Comparison of ENCODE assay signal across 16 cellular contexts in genomic region chr1:24319962-24320361, GRCh38. TPM values are rescaled to one million over a fixed set of nuclear protein-coding genes. Genes with fewer than 3 reads are reported as not detected.
DNase-seq lines count a peak whose midpoint lies in the region; ATAC-seq, FAIRE-seq and TF ChIP-seq lines count a peak whose summit lies in the region.
"Had no signal": no experiment of that assay in that cellular context is flagged by ENCODE, and none has a peak within 500 bp of the region (broad histone marks: within the 10 kb centered on the region; RNA-seq: fewer than 3 reads in every experiment).

No MANE protein-coding gene starts in this region.

- no peak overlapping the region for H4K5ac ChIP-seq in IMR-90 (ENCODE audit: low read depth, low read length)

- H2AFZ ChIP-seq in IMR-90 (replicated peaks; ENCODE audit: low read length, poor library complexity), result no peak overlapping the region

- H3K27me3 Mint-ChIP-seq in CD8-positive, alpha-beta T cell (ENCODE audit: low read depth), result peaks cover 43% of the 10 kb centered on the region
- H3K27me3 Mint-ChIP-seq in naive thymus-derived CD8-positive, alpha-beta T cell, result peaks cover 10 to 51% (median 24%) of the 10 kb centered on the region in 5 donors
- peaks cover 60% of the 10 kb centered on the region for H3K27me3 Mint-ChIP-seq in activated naive CD4-positive, alpha-beta T cell treated with anti-CD3 and anti-CD28 coated beads for 36 hours (ENCODE audit: low read depth)

- H3K23ac ChIP-seq in IMR-90 (ENCODE audit: low read depth, low read length), result peak overlapping the region; percentile 28; the same call in 1 of the 2 replicates

- H4K20me1 ChIP-seq in IMR-90 (ENCODE audit: insufficient read depth, low read length), result no peaks in the 10 kb centered on the region

- H3K14ac ChIP-seq in IMR-90 (replicated peaks; ENCODE audit: low read depth, low read length), result no peak overlapping the region

- H2AK9ac ChIP-seq in IMR-90 (replicated peaks; ENCODE audit: low read depth, low read length, poor library complexity), result no peak overlapping the region

- no peak for FAIRE-seq in bronchial epithelial cell (lab: Jason Lieb, UNC)
- FAIRE-seq: GM18507, islet of Langerhans had no signal

- H3K27ac ChIP-seq in CD8-positive, alpha-beta T cell (ENCODE audit: low read depth, low read length), result no peak overlapping the region
- H3K27ac ChIP-seq in IMR-90 (ENCODE audit: insufficient read depth, low read length) (no peak overlapping the region), SJCRH30 (no peak overlapping the region)
- H3K27ac ChIP-seq: coronary artery, WERI-Rb-1 had no signal

- H3K36me3 Mint-ChIP-seq in CD8-positive, alpha-beta T cell, result no peaks in the 10 kb centered on the region
- H3K36me3 Mint-ChIP-seq in naive thymus-derived CD8-positive, alpha-beta T cell, result no peaks in the 10 kb centered on the region
- no peaks in the 10 kb centered on the region for H3K36me3 Mint-ChIP-seq in activated naive CD4-positive, alpha-beta T cell treated with anti-CD3 and anti-CD28 coated beads for 36 hours (ENCODE audit: low read depth)

- H3K56ac ChIP-seq in IMR-90 (ENCODE audit: extremely low read depth, insufficient read depth, low read length), result no peak overlapping the region

- in situ Hi-C loops in IMR-90 (cut with MboI; ENCODE audit: low sequenced_read_pairs), result no loop called here

- ATAC-seq in CD8-positive, alpha-beta T cell, result no peak
- ATAC-seq in IMR-90 (ENCODE audit: low read depth) (no peak), GM21360 (IDR thresholded peaks at IDR 0.05; ENCODE audit: unreplicated experiment) (no peak)
- ATAC-seq in naive thymus-derived CD8-positive, alpha-beta T cell, result no peak
- ATAC-seq: stimulated activated naive CD8-positive, alpha-beta T cell treated with anti-CD3 and anti-CD28 coated beads, Interleukin-15, Interleukin-2, amounts not matched to agents 100 U/mL and 50 U/mL, for 24 hours had no signal

- no peak overlapping the region for H2AK5ac ChIP-seq in IMR-90 (ENCODE audit: low read depth, low read length)

- H2BK120ac ChIP-seq in IMR-90 (ENCODE audit: low read depth, low read length), result no peak overlapping the region

- no peaks in the 10 kb centered on the region; the same call in 1 of the 2 replicates for H3K9me1 ChIP-seq in IMR-90 (ENCODE audit: insufficient read depth, low read length)

- no peak overlapping the region for H3K9ac ChIP-seq in IMR-90 (ENCODE audit: low read depth, low read length)

- CTCF ChIA-PET in CD8-positive, alpha-beta T cell (lab: Charles Lee), result no interaction called here
- CTCF ChIA-PET in IMR-90 (lab: Yijun Ruan, JAX), result no interaction called here
- CTCF ChIA-PET in activated naive CD4-positive, alpha-beta T cell treated with anti-CD3 and anti-CD28 coated beads for 36 hours (lab: Charles Lee), result interaction anchor here (2.0 to 3.3 kb wide), 3 partner anchors 65 to 118 kb away, joined by 5 to 19 read pairs (median 11); no protein-coding TSS in a partner anchor

- no peaks in the 10 kb centered on the region for H3K79me1 ChIP-seq in IMR-90 (ENCODE audit: low read depth in 1 of 2, low read length in 2 of 2)

- H3K4me1 Mint-ChIP-seq in CD8-positive, alpha-beta T cell (ENCODE audit: low read depth), result peaks cover 46% of the 10 kb centered on the region
- peaks cover 33 to 50% (median 47%) of the 10 kb centered on the region in 4 donors for H3K4me1 Mint-ChIP-seq in naive thymus-derived CD8-positive, alpha-beta T cell
- H3K4me1 Mint-ChIP-seq in activated naive CD4-positive, alpha-beta T cell treated with anti-CD3 and anti-CD28 coated beads for 36 hours (ENCODE audit: low read depth), result peaks cover 40% of the 10 kb centered on the region

- no peak for DNase-seq in CD8-positive, alpha-beta T cell
- DNase-seq in IMR-90 (no peak), bronchial epithelial cell (ENCODE audit: low read depth) (no peak), SJCRH30 (no peak), RKO (ENCODE audit: low spot score) (no peak)
- DNase-seq in naive thymus-derived CD8-positive, alpha-beta T cell, result peak in 1 of 10 donors; percentile 20
- no peak for DNase-seq in activated naive CD4-positive, alpha-beta T cell treated with anti-CD3 and anti-CD28 coated beads for 36 hours
- DNase-seq: AML-193; NCI-H2081 treated with DMSO at 0.1 percent for 48 hours; stimulated activated CD4-positive, alpha-beta T cell treated with anti-CD3 and anti-CD28 coated beads, Interleukin-4, amount 100 ng/mL, for 4 hours; stimulated activated naive CD8-positive, alpha-beta T cell treated with anti-CD3 and anti-CD28 coated beads, Interleukin-15, Interleukin-2, amounts not matched to agents 100 U/mL and 50 U/mL, for 24 hours; WERI-Rb-1 had no signal

- H3K27ac Mint-ChIP-seq in CD8-positive, alpha-beta T cell, result no peak overlapping the region
- no peak overlapping the region for H3K27ac Mint-ChIP-seq in naive thymus-derived CD8-positive, alpha-beta T cell
- H3K27ac Mint-ChIP-seq in activated naive CD4-positive, alpha-beta T cell treated with anti-CD3 and anti-CD28 coated beads for 36 hours, result no peak overlapping the region

- H2BK15ac ChIP-seq in IMR-90 (ENCODE audit: low read depth, low read length), result no peak overlapping the region

- H3K4me1 ChIP-seq in CD8-positive, alpha-beta T cell (ENCODE audit: insufficient read depth, low read length), result peaks cover 47% of the 10 kb centered on the region
- peaks cover 10% of the 10 kb centered on the region for H3K4me1 ChIP-seq in IMR-90 (ENCODE audit: control insufficient read depth, insufficient read depth, low read length)
- H3K4me1 ChIP-seq in SJCRH30, result 0 out of 2 replicates have a peak, but pooled peaks cover 7% of the 10 kb centered on the region

- no peaks in the 10 kb centered on the region for H3K9me3 Mint-ChIP-seq in CD8-positive, alpha-beta T cell
- no peaks in the 10 kb centered on the region for H3K9me3 Mint-ChIP-seq in naive thymus-derived CD8-positive, alpha-beta T cell
- H3K9me3 Mint-ChIP-seq in activated naive CD4-positive, alpha-beta T cell treated with anti-CD3 and anti-CD28 coated beads for 36 hours, result no peaks in the 10 kb centered on the region

- H3K4me2 ChIP-seq in IMR-90 (ENCODE audit: low read depth, low read length), result no peak overlapping the region; the same call in 1 of the 2 replicates

- no peak for TF ChIP-seq RAD21 in IMR-90 (IDR thresholded peaks at IDR 0.05; ENCODE audit: low read length)

- POLR2A ChIA-PET in CD8-positive, alpha-beta T cell (lab: Charles Lee), result interaction anchor here (0.6 kb wide), 1 partner anchor 42 kb away, joined by 7 read pairs; no protein-coding TSS in a partner anchor
- POLR2A ChIA-PET in IMR-90 (lab: Charles Lee; ENCODE audit: unreplicated experiment), result no interaction called here
- POLR2A ChIA-PET in naive thymus-derived CD8-positive, alpha-beta T cell (lab: Charles Lee), result interaction anchor here (0.9 kb wide), 1 partner anchor 85 kb away, joined by 3 read pairs; no protein-coding TSS in a partner anchor

- no peak overlapping the region for H4K8ac ChIP-seq in IMR-90 (ENCODE audit: low read depth in 2 of 2, low read length in 2 of 2)

- 86% methylated on average over 1 of the region's 1 CpG; no CpG with 5 or more reads in 1 of the 2 experiments for WGBS in IMR-90 (ENCODE audit: extremely low coverage in 2 of 2, insufficient read length in 1 of 2), 2 experiments

- TF ChIP-seq CTCF in CD8-positive, alpha-beta T cell (IDR thresholded peaks at IDR 0.05), result no peak
- TF ChIP-seq CTCF in IMR-90 (conservative IDR thresholded peaks at IDR 0.05; ENCODE audit: low read depth, low read length), result no peak
- TF ChIP-seq CTCF in bronchial epithelial cell (IDR thresholded peaks at IDR 0.05; ENCODE audit: insufficient read depth, low read length, severe bottlenecking), result no peak

- no peak overlapping the region for H2BK20ac ChIP-seq in IMR-90 (ENCODE audit: low read depth, low read length)

- no peak overlapping the region for H3K4ac ChIP-seq in IMR-90 (ENCODE audit: low read depth, low read length)

- H2BK5ac ChIP-seq in IMR-90 (ENCODE audit: low read depth, low read length, poor library complexity, severe bottlenecking), result no peak overlapping the region

- no peak overlapping the region for H3K18ac ChIP-seq in IMR-90 (ENCODE audit: low read depth, low read length)

- intact Hi-C loops in CD8-positive, alpha-beta T cell (cut with DNase I, micrococcal nuclease), result loop anchor here in 1 of 2 experiments (5.0 kb wide), 1 partner anchor 72 kb away; no protein-coding TSS in a partner anchor
- intact Hi-C loops in IMR-90 (cut with micrococcal nuclease), result no loop called here
- intact Hi-C loops in activated naive CD4-positive, alpha-beta T cell treated with anti-CD3 and anti-CD28 coated beads for 36 hours (cut with micrococcal nuclease), result loop anchor here (5.0 kb wide), 3 partner anchors 162 to 222 kb away; no protein-coding TSS in a partner anchor

- H3K9me3 ChIP-seq in CD8-positive, alpha-beta T cell (ENCODE audit: low read length), result no peaks in the 10 kb centered on the region
- H3K9me3 ChIP-seq in IMR-90 (ENCODE audit: control insufficient read depth, insufficient read depth, low read length), result no peaks in the 10 kb centered on the region
- no peaks in the 10 kb centered on the region for H3K9me3 ChIP-seq in SJCRH30 (replicated peaks)

- no peaks in the 10 kb centered on the region for H3K36me3 ChIP-seq in CD8-positive, alpha-beta T cell (ENCODE audit: insufficient read depth, low read length)
- H3K36me3 ChIP-seq in IMR-90 (ENCODE audit: control insufficient read depth, insufficient read depth, low read length) (no peaks in the 10 kb centered on the region), bronchial epithelial cell (ENCODE audit: control insufficient read depth, insufficient read depth, low read length) (peaks cover 2% of the 10 kb centered on the region), SJCRH30 (no peaks in the 10 kb centered on the region)
- H3K36me3 ChIP-seq: WERI-Rb-1 had no signal

- BruUV-seq in IMR-90 (replicated peaks; lab: Mats Ljungman, UMichigan), result no TSS peak

- no peak for TF ChIP-seq POLR2A in IMR-90 (IDR thresholded peaks at IDR 0.05; ENCODE audit: low read depth, low read length)

- H3K27me3 ChIP-seq in CD8-positive, alpha-beta T cell (ENCODE audit: insufficient read depth, low read length), result peaks cover 12% of the 10 kb centered on the region
- H3K27me3 ChIP-seq in IMR-90 (ENCODE audit: control insufficient read depth, insufficient read depth, low read length) (peaks cover 70% of the 10 kb centered on the region), bronchial epithelial cell (ENCODE audit: control insufficient read depth, insufficient read depth, low read length) (no peaks in the 10 kb centered on the region), SJCRH30 (peaks cover 37% of the 10 kb centered on the region)

- H3K4me3 Mint-ChIP-seq in CD8-positive, alpha-beta T cell, result peak overlapping the region; percentile 65
- H3K4me3 Mint-ChIP-seq in naive thymus-derived CD8-positive, alpha-beta T cell, result peak overlapping the region; percentile 34 to 90 (median 72)
- no peak overlapping the region for H3K4me3 Mint-ChIP-seq in activated naive CD4-positive, alpha-beta T cell treated with anti-CD3 and anti-CD28 coated beads for 36 hours

- dilution Hi-C loops in IMR-90 (cut with HindIII; ENCODE audit: low sequenced_read_pairs, unreplicated experiment), result no loop called here

- no peak overlapping the region for H3K4me3 ChIP-seq in CD8-positive, alpha-beta T cell (ENCODE audit: low read depth, low read length)
- H3K4me3 ChIP-seq in IMR-90 (ENCODE audit: insufficient read depth, low read depth, low read length), result no peak overlapping the region
- H3K4me3 ChIP-seq in bronchial epithelial cell (ENCODE audit: low read depth, low read length), result peak overlapping the region; percentile 53
- H3K4me3 ChIP-seq in SJCRH30, result no peak overlapping the region
- H3K4me3 ChIP-seq: coronary artery had no signal

- no peak overlapping the region for H4K91ac ChIP-seq in IMR-90 (ENCODE audit: insufficient read depth, low read depth, low read length)

RNA-seq across cellular contexts. Expression of gene GRHL3, which starts 0.8 kb away (rescaled TPM):
- not detected for total RNA-seq in CD8-positive, alpha-beta T cell
- total RNA-seq in IMR-90 (2012; rRNA removed) (not detected in 2 replicates), bronchial epithelial cell (20.5 and 49.8 TPM in 2 replicates)
- polyA plus RNA-seq in IMR-90 (2012; rRNA removed), result not detected in 2 replicates
- 0.01 TPM in 1 of 2 replicates, not detected in the other for polyA plus RNA-seq in IMR-90 (2012; cell fraction: cytosol; rRNA removed)
- polyA plus RNA-seq in IMR-90 (2012; cell fraction: nucleus; rRNA removed; ENCODE audit: low replicate concordance), result not detected in 2 replicates
- not detected for total RNA-seq in naive thymus-derived CD8-positive, alpha-beta T cell
- not detected for polyA plus RNA-seq in naive thymus-derived CD8-positive, alpha-beta T cell
- not detected in 2 replicates for total RNA-seq in SJCRH30 (2014; rRNA removed; shearing (Covaris generic))
- total RNA-seq in activated naive CD4-positive, alpha-beta T cell treated with anti-CD3 and anti-CD28 coated beads for 36 hours, result under 1 TPM; 0.26 to 0.52 TPM

Comparison
In these comparisons a context has a peak if more than half of its experiments do, and no peak if none do; other contexts are left out.
1. RNA of gene GRHL3, which starts 0.8 kb away (total RNA-seq): 20.5 to 49.8 TPM in bronchial epithelial cell; 0.26 to 0.52 TPM in activated naive CD4-positive, alpha-beta T cell treated with anti-CD3 and anti-CD28 coated beads for 36 hours, not detected in CD8-positive, alpha-beta T cell, not detected in IMR-90, not detected in naive thymus-derived CD8-positive, alpha-beta T cell and not detected in SJCRH30; every median in the first group is over 10 times any median in the second.